In genomic region chr1:83998205-83998598, GRCh38 we compare ENCODE assay signal across 8 cellular contexts. TPM values are rescaled to one million over a fixed set of nuclear protein-coding genes. Genes with fewer than 3 reads are reported as not detected.
DNase-seq lines count a peak whose midpoint lies in the region; ATAC-seq and TF ChIP-seq lines count a peak whose summit lies in the region.

No MANE protein-coding gene starts in this region.

- POLR2A ChIA-PET in BJ (lab: Charles Lee): interaction anchor here (0.5 kb wide), 1 partner anchor 780 kb away, joined by 3 read pairs; no protein-coding TSS in a partner anchor

- no peak overlapping the region for H3K9ac ChIP-seq in KMS-11
- peak overlapping the region; percentile 6 for H3K9ac ChIP-seq in mammary epithelial cell (ENCODE audit: insufficient read depth, low read length)

- no peak overlapping the region for H3K27ac ChIP-seq in KMS-11
- H3K27ac ChIP-seq in mammary epithelial cell (ENCODE audit: insufficient read depth, low read depth, low read length): no peak overlapping the region

- no peaks in the 10 kb centered on the region for H3K9me3 ChIP-seq in mammary epithelial cell (replicated peaks; ENCODE audit: insufficient read depth, low read length)

- DNase-seq in BJ (ENCODE audit: low read depth) (no peak), mammary epithelial cell (peak; percentile 4), middle frontal gyrus (ENCODE audit: extremely low spot score, low spot score) (peak; percentile 10), GM19240 (ENCODE audit: insufficient read length, low spot score) (no peak), cortex of kidney (lab: John Stamatoyannopoulos, UW) (no peak)
- DNase-seq in activated effector memory CD4-positive, alpha-beta T cell treated with Interleukin-2 at 50 U/mL for 16 hours: no peak

- TF ChIP-seq CTCF in BJ (IDR thresholded peaks at IDR 0.05; ENCODE audit: insufficient read depth, low read depth, low read length): no peak
- TF ChIP-seq CTCF in KMS-11 (conservative IDR thresholded peaks at IDR 0.05; ENCODE audit: low read depth, low read length): no peak
- TF ChIP-seq CTCF in mammary epithelial cell (conservative IDR thresholded peaks at IDR 0.05 in 1 of 2, IDR thresholded peaks at IDR 0.05 in 1 of 2; ENCODE audit: extremely low read depth in 1 of 2, insufficient read depth in 1 of 2, low read depth in 1 of 2, low read length in 2 of 2): no peak

- peak overlapping the region; percentile 24; the same call in 1 of the 2 replicates for H3K4me2 ChIP-seq in KMS-11
- peak overlapping the region; percentile 85 for H3K4me2 ChIP-seq in mammary epithelial cell (ENCODE audit: insufficient read depth, low read depth, low read length)

- H3K27me3 ChIP-seq in BJ (ENCODE audit: control insufficient read depth, insufficient read depth, low read length) (no peaks in the 10 kb centered on the region), KMS-11 (ENCODE audit: insufficient read depth, low read depth) (no peaks in the 10 kb centered on the region), mammary epithelial cell (ENCODE audit: insufficient read depth, low read length) (no peaks in the 10 kb centered on the region)

- dilution Hi-C loops in mammary epithelial cell (cut with HindIII; ENCODE audit: low sequenced_read_pairs): no loop called here

- H4K20me1 ChIP-seq in KMS-11 (ENCODE audit: insufficient read depth) (no peaks in the 10 kb centered on the region), mammary epithelial cell (ENCODE audit: insufficient read depth, low read length) (no peaks in the 10 kb centered on the region)

- H3K4me3 ChIP-seq in BJ (ENCODE audit: low read depth, low read length): peak overlapping the region; percentile 92
- H3K4me3 ChIP-seq in KMS-11 (IDR thresholded peaks at IDR 0.05; ENCODE audit: insufficient read depth, low read depth, low read length): peak overlapping the region; percentile 29
- peak overlapping the region; percentile 20 to 91 (median 89) for H3K4me3 ChIP-seq in mammary epithelial cell (replicated peaks in 1 of 3; ENCODE audit: insufficient read depth in 1 of 3, low read depth in 2 of 3, low read length in 3 of 3)

- no peak for ATAC-seq in HG03457 (IDR thresholded peaks at IDR 0.05; ENCODE audit: unreplicated experiment)

- WGBS in mammary epithelial cell (ENCODE audit: low coverage, missing lambda C conversion rate): 73% methylated on average over 4 of the region's 12 CpGs

- no peaks in the 10 kb centered on the region for H3K79me2 ChIP-seq in KMS-11 (ENCODE audit: insufficient read depth, low read depth)
- H3K79me2 ChIP-seq in mammary epithelial cell (ENCODE audit: insufficient read depth, low read length): peaks cover under 1% of the 10 kb centered on the region

- intact Hi-C loops in mammary epithelial cell (cut with micrococcal nuclease): loop anchor here (2.0 kb wide), 1 partner anchor 81 kb away; no protein-coding TSS in a partner anchor

- BruUV-seq in mammary epithelial cell (replicated peaks; lab: Mats Ljungman, UMichigan): no TSS peak

- peaks cover 16% of the 10 kb centered on the region for H3K4me1 ChIP-seq in KMS-11 (ENCODE audit: low read depth, poor library complexity, severe bottlenecking)
- H3K4me1 ChIP-seq in mammary epithelial cell (ENCODE audit: insufficient read depth, low read length): peaks cover 7% of the 10 kb centered on the region

- H3K36me3 ChIP-seq in BJ (ENCODE audit: control insufficient read depth, insufficient read depth, low read length): no peaks in the 10 kb centered on the region
- H3K36me3 ChIP-seq in KMS-11 (ENCODE audit: insufficient read depth): no peaks in the 10 kb centered on the region
- H3K36me3 ChIP-seq in mammary epithelial cell (ENCODE audit: insufficient read depth, low read length): no peaks in the 10 kb centered on the region

- CTCF ChIA-PET in BJ (lab: Yijun Ruan, JAX) (interaction anchor here (0.9 kb wide), 1 partner anchor 121 kb away, joined by 3 read pairs; no protein-coding TSS in a partner anchor), mammary epithelial cell (lab: Charles Lee; ENCODE audit: low non-redundant PET) (interaction anchor here (0.6 kb wide), 2 partner anchors 105 to 390 kb away, joined by 5 to 9 read pairs; no protein-coding TSS in a partner anchor)

- in situ Hi-C loops in mammary epithelial cell (cut with MboI; ENCODE audit: low sequenced_read_pairs in 2 of 2): no loop called here

- no peak overlapping the region for H2AFZ ChIP-seq in KMS-11 (ENCODE audit: low read depth)
- H2AFZ ChIP-seq in mammary epithelial cell (ENCODE audit: low read depth, low read length): peak overlapping the region; percentile 99

RNA-seq across cellular contexts. Expression of gene TTLL7, which starts 0.7 kb away (rescaled TPM):
- polyA plus RNA-seq in BJ (2011; rRNA removed) (4.7 and 7.6 TPM in 2 replicates), mammary epithelial cell (4.1 TPM)
- polyA minus RNA-seq in BJ (2011; rRNA and poly(A)+ RNA removed): 4.1 and 4.4 TPM in 2 replicates
- 10 to 100 TPM; 15.5 to 16.1 TPM for total RNA-seq in mammary epithelial cell
- polyA minus RNA-seq in mammary epithelial cell: 24.4 TPM

Comparison
In these comparisons a context has a peak if more than half of its experiments do, and no peak if none do; other contexts are left out.
1. DNase-seq: peak in mammary epithelial cell (single experiment) and middle frontal gyrus (single experiment); none in BJ (single experiment), GM19240 (single experiment), cortex of kidney (single experiment) and activated effector memory CD4-positive, alpha-beta T cell treated with Interleukin-2 at 50 U/mL for 16 hours (single experiment).
2. H3K4me3 ChIP-seq: peak in every context shown above with its lines; median percentile 92 in BJ; 89 in mammary epithelial cell; 29 in KMS-11.